13 cellular contexts compared by ENCODE assay signal in genomic region chr10:103431902-103432301, GRCh38.
"Had no signal": no experiment of that assay in that cellular context is flagged by ENCODE, and none has a peak within 500 bp of the region (broad histone marks: within the 10 kb centered on the region; RNA-seq: fewer than 3 reads in every experiment).

No MANE protein-coding gene starts in this region.

- H3K4me3 Mint-ChIP-seq: naive B cell; stimulated activated memory B cell treated with anti-CD40 and anti-IgM and Interleukin-4, amounts not matched to agents 10 μg/mL and 1 μg/mL and 100 μg/mL, for 72 hours had no signal

- H3K4me1 Mint-ChIP-seq: naive B cell; stimulated activated memory B cell treated with anti-CD40 and anti-IgM and Interleukin-4, amounts not matched to agents 10 μg/mL and 1 μg/mL and 100 μg/mL, for 72 hours had no signal

- ATAC-seq: gastrocnemius medialis; heart right ventricle; psoas muscle; sciatic nerve; stimulated activated memory B cell treated with anti-CD40 and anti-IgM and Interleukin-4, amounts not matched to agents 10 μg/mL and 1 μg/mL and 100 μg/mL, for 72 hours had no signal

- H3K27ac Mint-ChIP-seq: stimulated activated memory B cell treated with anti-CD40 and anti-IgM and Interleukin-4, amounts not matched to agents 10 μg/mL and 1 μg/mL and 100 μg/mL, for 72 hours had no signal

- DNase-seq: activated CD4-positive, alpha-beta T cell treated with anti-CD3 and anti-CD28 coated beads for 1 hour; activated CD4-positive, alpha-beta T cell treated with anti-CD3 and anti-CD28 coated beads, Interleukin-2, amount 50 U/mL, for 48 hours; gastrocnemius medialis; heart right ventricle; midbrain; naive B cell; psoas muscle; spleen; stimulated activated CD4-positive, alpha-beta T cell treated with anti-CD3 and anti-CD28 coated beads, Interleukin-1b, Interleukin-23, amount 100 ng/mL, for 48 hours; substantia nigra; transverse colon had no signal

- H3K9me3 Mint-ChIP-seq: naive B cell; stimulated activated memory B cell treated with anti-CD40 and anti-IgM and Interleukin-4, amounts not matched to agents 10 μg/mL and 1 μg/mL and 100 μg/mL, for 72 hours had no signal

- H3K27me3 Mint-ChIP-seq: naive B cell; stimulated activated memory B cell treated with anti-CD40 and anti-IgM and Interleukin-4, amounts not matched to agents 10 μg/mL and 1 μg/mL and 100 μg/mL, for 72 hours had no signal
